ENCODE assay signal across 9 cellular contexts in the genomic region with DNA sequence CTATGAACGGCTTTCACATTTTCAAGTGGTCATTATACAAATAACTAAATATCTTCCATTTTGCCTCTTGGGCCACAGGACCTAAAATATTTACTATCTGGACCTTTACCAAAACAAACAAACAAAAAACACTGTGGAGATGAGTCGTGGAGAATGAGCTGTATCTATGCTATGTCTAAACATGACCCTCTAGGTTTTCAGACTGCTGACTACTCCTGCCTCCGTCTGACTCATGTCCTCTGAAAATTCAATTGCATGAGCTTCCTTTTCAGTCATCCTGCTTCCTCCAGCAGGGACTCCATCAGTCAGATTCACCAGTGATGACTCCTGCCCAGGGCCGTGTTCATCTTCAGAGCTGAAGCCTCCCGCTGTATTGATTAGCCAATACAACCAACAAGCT.
A peak's percentile ranks its signal among the peaks of the same experiment; 100 is the strongest.
DNase-seq lines count a peak whose midpoint lies in the region; TF ChIP-seq lines count a peak whose summit lies in the region.
"Had no signal": no experiment of that assay in that cellular context is flagged by ENCODE, and none has a peak within 500 bp of the region (broad histone marks: within the 10 kb centered on the region; RNA-seq: fewer than 3 reads in every experiment).

No MANE protein-coding gene starts in this region.

- H3K27me3 ChIP-seq in neuronal stem cell (ENCODE audit: control insufficient read depth in 3 of 3, insufficient read depth in 3 of 3, low read depth in 1 of 3, low read length in 3 of 3) (no peaks in the 10 kb centered on the region), transverse colon (no peaks in the 10 kb centered on the region), suprapubic skin (no peaks in the 10 kb centered on the region)

- H3K4ac ChIP-seq in neuronal stem cell (ENCODE audit: low read length), result no peak overlapping the region

- H2BK12ac ChIP-seq in neuronal stem cell (ENCODE audit: low read length), result no peak overlapping the region

- H2BK5ac ChIP-seq in neuronal stem cell (ENCODE audit: low read length), result no peak overlapping the region

- no peak for TF ChIP-seq EP300 in transverse colon (IDR thresholded peaks at IDR 0.05; ENCODE audit: low read depth)
- no peak for TF ChIP-seq EP300 in suprapubic skin (IDR thresholded peaks at IDR 0.05)

- in situ Hi-C loops in transverse colon (cut with MboI; ENCODE audit: low pct_ligation_motif_present in 1 of 4, low pct_unique_long_range_greater_than_20kb in 1 of 4, low sequenced_read_pairs in 3 of 4) (loop anchor here in 2 of 4 donors (10.0 to 25.0 kb wide), 2 partner anchors 96 to 773 kb away; a partner anchor contains a TSS), GM13976 (cut with MboI; ENCODE audit: low sequenced_read_pairs, unreplicated experiment) (loop anchor here (25.0 kb wide), 1 partner anchor 773 kb away; no protein-coding TSS in a partner anchor)

- H3K18ac ChIP-seq in neuronal stem cell (ENCODE audit: low read length), result peak overlapping the region; percentile 6

- no peak overlapping the region for H2AK5ac ChIP-seq in neuronal stem cell (ENCODE audit: low read depth, low read length)

- H2BK15ac ChIP-seq in neuronal stem cell (ENCODE audit: low read length), result no peak overlapping the region

- peaks cover 0 to 2% of the 10 kb centered on the region in 2 donors for H3K9me3 ChIP-seq in neuronal stem cell (replicated peaks in 1 of 2; ENCODE audit: control insufficient read depth in 2 of 2, insufficient read depth in 1 of 2, low read depth in 1 of 2, low read length in 2 of 2)
- no peaks in the 10 kb centered on the region for H3K9me3 ChIP-seq in transverse colon
- no peaks in the 10 kb centered on the region for H3K9me3 ChIP-seq in suprapubic skin

- H2AFZ ChIP-seq in neuronal stem cell (ENCODE audit: low read length), result peak overlapping the region; percentile 61

- H3K36me3 ChIP-seq in neuronal stem cell (replicated peaks in 1 of 2; ENCODE audit: control insufficient read depth in 2 of 2, insufficient read depth in 2 of 2, low read length in 2 of 2), result no peaks in the 10 kb centered on the region
- H3K36me3 ChIP-seq in transverse colon, result no peaks in the 10 kb centered on the region
- H3K36me3 ChIP-seq in suprapubic skin, result no peaks in the 10 kb centered on the region

- TF ChIP-seq CTCF in transverse colon (IDR thresholded peaks at IDR 0.05) (no peak), GM13976 (IDR thresholded peaks at IDR 0.05; ENCODE audit: borderline replicate concordance, control extremely low read depth, extremely low read depth, insufficient read depth, missing control alignments) (no peak), suprapubic skin (IDR thresholded peaks at IDR 0.05) (no peak)

- DNase-seq in ELF-1 (ENCODE audit: low read depth, low spot score) (peak; percentile 4), NCI-H2196 (lab: John Stamatoyannopoulos, UW; ENCODE audit: unreplicated experiment) (peak; percentile 68), dermis blood vessel endothelial cell (peak; percentile 84), neuronal stem cell (ENCODE audit: low spot score) (no peak), transverse colon (no peak), GM13976 (ENCODE audit: low spot score) (no peak), NCI-H1694 (lab: John Stamatoyannopoulos, UW) (no peak), suprapubic skin (ENCODE audit: low spot score in 2 of 2) (no peak)
- DNase-seq: activated gamma-delta T cell treated with Interleukin-2 at 50 U/mL for 16 hours had no signal

- no peak overlapping the region for H3K4me3 ChIP-seq in neuronal stem cell (ENCODE audit: low read length in 2 of 2)
- no peak overlapping the region for H3K4me3 ChIP-seq in transverse colon
- no peak overlapping the region for H3K4me3 ChIP-seq in suprapubic skin

- no CpG with 5 or more reads among the region's 5 CpGs for WGBS in neuronal stem cell (ENCODE audit: extremely low coverage in 2 of 2, insufficient read length in 2 of 2, insufficient replicate concordance in 1 of 2), 2 donors
- WGBS in transverse colon (ENCODE audit: low coverage in 1 of 2), 2 donors, result 52 to 59% methylated on average over 4 to 5 of the region's 5 CpGs
- 54% methylated on average over 5 of the region's 5 CpGs for WGBS in suprapubic skin

- no peak overlapping the region for H3K9ac ChIP-seq in neuronal stem cell (ENCODE audit: low read depth, low read length, poor library complexity)

- no peak overlapping the region for H3K27ac ChIP-seq in neuronal stem cell (replicated peaks; ENCODE audit: low read length)
- H3K27ac ChIP-seq in transverse colon, result no peak overlapping the region
- H3K27ac ChIP-seq in suprapubic skin, result no peak overlapping the region

- H3K4me1 ChIP-seq in neuronal stem cell (ENCODE audit: control insufficient read depth in 2 of 2, insufficient read depth in 1 of 2, low read depth in 1 of 2, low read length in 2 of 2), result no peaks in the 10 kb centered on the region
- H3K4me1 ChIP-seq in transverse colon, result peaks cover 0 to 11% (median 0%) of the 10 kb centered on the region in 4 donors
- H3K4me1 ChIP-seq in suprapubic skin, result no peaks in the 10 kb centered on the region

- H3K23ac ChIP-seq in neuronal stem cell (ENCODE audit: low read depth, low read length, poor library complexity), result no peak overlapping the region

- no peak overlapping the region for H4K91ac ChIP-seq in neuronal stem cell (ENCODE audit: low read depth, low read length, poor library complexity)

- no peak overlapping the region for H4K8ac ChIP-seq in neuronal stem cell (ENCODE audit: low read depth, low read length)

- TF ChIP-seq POLR2A in transverse colon (IDR thresholded peaks at IDR 0.05) (no peak), suprapubic skin (IDR thresholded peaks at IDR 0.05) (no peak)

- intact Hi-C loops in transverse colon (cut with DNase I; ENCODE audit: low total_unique reads), result no loop called here

- no peak overlapping the region for H2BK120ac ChIP-seq in neuronal stem cell (ENCODE audit: low read depth, low read length)

- H3K4me2 ChIP-seq in neuronal stem cell (ENCODE audit: insufficient read depth, low read length, poor library complexity, severe bottlenecking), result no peak overlapping the region

- H3K14ac ChIP-seq in neuronal stem cell (ENCODE audit: low read length), result no peak overlapping the region

- H3K79me1 ChIP-seq in neuronal stem cell (ENCODE audit: low read depth, low read length), result no peaks in the 10 kb centered on the region

Comparison
In these comparisons a context has a peak if more than half of its experiments do, and no peak if none do; other contexts are left out.
1. DNase-seq: peak in ELF-1 (single experiment), NCI-H2196 (single experiment) and dermis blood vessel endothelial cell (single experiment); none in neuronal stem cell (single experiment), transverse colon (single experiment), GM13976 (single experiment), NCI-H1694 (single experiment) and suprapubic skin (0 of 2).